ENCODE assay signal across 8 cellular contexts in the genomic region with DNA sequence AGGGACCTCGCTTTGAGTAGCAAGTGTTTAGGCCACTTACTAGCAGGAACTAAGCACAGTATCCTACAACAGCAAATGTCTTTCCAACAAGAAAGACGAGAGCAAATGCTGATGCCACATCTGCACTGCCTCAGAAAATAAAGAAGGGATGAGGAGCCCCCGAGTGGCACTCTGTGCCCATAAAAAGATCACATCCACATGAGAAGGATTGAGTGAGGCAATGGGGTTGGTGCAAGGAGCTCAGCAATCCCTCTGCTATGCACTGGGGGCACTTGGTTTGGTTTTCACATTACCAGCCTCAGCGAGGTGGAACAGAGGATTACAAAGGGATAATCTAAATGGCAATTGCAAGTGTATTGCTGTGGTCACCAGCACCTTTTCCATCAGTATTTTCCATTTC.
DNase-seq lines count a peak whose midpoint lies in the region; ATAC-seq and TF ChIP-seq lines count a peak whose summit lies in the region.

No MANE protein-coding gene starts in this region.

- DNase-seq in NK-92 treated with Interleukin-12 subunit alpha and Interleukin-12 subunit beta, amount 100 ng/mL, for 24 hours (lab: John Stamatoyannopoulos, UW) = peak; percentile 1
- no peak for DNase-seq in NK-92 (lab: John Stamatoyannopoulos, UW; ENCODE audit: unreplicated experiment)
- peak; percentile 80 for DNase-seq in LHCN-M2 (ENCODE audit: low read depth)
- peak; percentile 26 for DNase-seq in brain pericyte (ENCODE audit: low read depth, low spot score)
- no peak for DNase-seq in retinal pigment epithelial cell (ENCODE audit: low read depth)
- no peak for DNase-seq in activated CD8-positive, alpha-beta memory T cell treated with anti-CD3 and anti-CD28 coated beads, Interleukin-2, amount 50 U/mL, for 4 hours

- no peak overlapping the region for H3K27ac ChIP-seq in gastroesophageal sphincter

- ATAC-seq in HG02840 (IDR thresholded peaks at IDR 0.05; ENCODE audit: low FRiP score, unreplicated experiment) (no peak), gastroesophageal sphincter (no peak)

- no peak overlapping the region for H3K4me3 ChIP-seq in retinal pigment epithelial cell (ENCODE audit: low read length)
- no peak overlapping the region for H3K4me3 ChIP-seq in gastroesophageal sphincter

- peaks cover 0 to 25% (median 0%) of the 10 kb centered on the region in 3 donors for H3K9me3 ChIP-seq in gastroesophageal sphincter

- no peaks in the 10 kb centered on the region for H3K36me3 ChIP-seq in gastroesophageal sphincter

- TF ChIP-seq CTCF in retinal pigment epithelial cell (conservative IDR thresholded peaks at IDR 0.05; ENCODE audit: low read depth, low read length) = peak; percentile 21
- TF ChIP-seq CTCF in gastroesophageal sphincter (IDR thresholded peaks at IDR 0.05) = no peak

- H3K4me1 ChIP-seq in gastroesophageal sphincter = no peaks in the 10 kb centered on the region

- no peak for TF ChIP-seq POLR2A in gastroesophageal sphincter (IDR thresholded peaks at IDR 0.05)

- no peaks in the 10 kb centered on the region for H3K27me3 ChIP-seq in gastroesophageal sphincter

- WGBS in gastroesophageal sphincter (ENCODE audit: low coverage in 1 of 2), 2 donors = 58 to 69% methylated on average over 3 to 4 of the region's 4 CpGs

- TF ChIP-seq EP300 in gastroesophageal sphincter (IDR thresholded peaks at IDR 0.05) = no peak

Comparison
In these comparisons a context has a peak if more than half of its experiments do, and no peak if none do; other contexts are left out.
1. DNase-seq: peak in NK-92 treated with Interleukin-12 subunit alpha and Interleukin-12 subunit beta, amount 100 ng/mL, for 24 hours (single experiment), LHCN-M2 (single experiment) and brain pericyte (single experiment); none in NK-92 (single experiment), retinal pigment epithelial cell (single experiment) and activated CD8-positive, alpha-beta memory T cell treated with anti-CD3 and anti-CD28 coated beads, Interleukin-2, amount 50 U/mL, for 4 hours (single experiment).